In genomic region chr18:3454365-3455089, GRCh38 we compare ENCODE assay signal across 8 cellular contexts. TPM values are rescaled to one million over a fixed set of nuclear protein-coding genes. Genes with fewer than 3 reads are reported as not detected.
DNase-seq lines count a peak whose midpoint lies in the region; ATAC-seq and TF ChIP-seq lines count a peak whose summit lies in the region.

No MANE protein-coding gene starts in this region.

- H3K4me3 Mint-ChIP-seq in stimulated activated effector memory CD8-positive, alpha-beta T cell treated with anti-CD3 and anti-CD28 coated beads, Interleukin-12 subunit alpha, Interleukin-12 subunit beta, amount 100 ng/mL, for 72 hours = peak overlapping the region; percentile 93

- no peaks in the 10 kb centered on the region for H3K9me3 Mint-ChIP-seq in stimulated activated effector memory CD8-positive, alpha-beta T cell treated with anti-CD3 and anti-CD28 coated beads, Interleukin-12 subunit alpha, Interleukin-12 subunit beta, amount 100 ng/mL, for 72 hours

- peak overlapping the region in 2 of 4 donors; percentile 2 to 95 for H3K4me3 ChIP-seq in adrenal gland
- peak overlapping the region; percentile 99 for H3K4me3 ChIP-seq in iPS-20b (ENCODE audit: low read length)

- intact Hi-C loops in adrenal gland (cut with DNase I) = loop anchor here (5.0 to 10.0 kb wide), 5 partner anchors 138 to 210 kb away; partner anchors contain the start of gene MYL12B (in 1 of the 2)

- H3K36me3 ChIP-seq in adrenal gland (replicated peaks in 1 of 2) = peaks cover 0 to 31% of the 10 kb centered on the region in 2 donors
- H3K36me3 ChIP-seq in iPS-20b (ENCODE audit: insufficient read depth, low read depth, low read length) = peaks cover 57% of the 10 kb centered on the region

- peaks cover 90% of the 10 kb centered on the region for H3K36me3 Mint-ChIP-seq in stimulated activated effector memory CD8-positive, alpha-beta T cell treated with anti-CD3 and anti-CD28 coated beads, Interleukin-12 subunit alpha, Interleukin-12 subunit beta, amount 100 ng/mL, for 72 hours

- H3K27me3 ChIP-seq in adrenal gland (no peaks in the 10 kb centered on the region), iPS-20b (ENCODE audit: insufficient read depth, low read length) (no peaks in the 10 kb centered on the region)

- no peak overlapping the region for H3K27ac ChIP-seq in C4-2B
- peak overlapping the region; percentile 80 to 99 (median 97) for H3K27ac ChIP-seq in adrenal gland
- H3K27ac ChIP-seq in iPS-20b (ENCODE audit: low read length) = peak overlapping the region; percentile 96

- peak in 1 of 2 donors; percentile 38 for TF ChIP-seq POLR2A in adrenal gland (IDR thresholded peaks at IDR 0.05)

- H3K4me1 ChIP-seq in adrenal gland (replicated peaks in 1 of 2) (peaks cover 11 to 33% of the 10 kb centered on the region in 2 donors), iPS-20b (ENCODE audit: insufficient read depth, low read length) (peaks cover 34% of the 10 kb centered on the region)

- H3K4me1 Mint-ChIP-seq in stimulated activated effector memory CD8-positive, alpha-beta T cell treated with anti-CD3 and anti-CD28 coated beads, Interleukin-12 subunit alpha, Interleukin-12 subunit beta, amount 100 ng/mL, for 72 hours = peaks cover 60% of the 10 kb centered on the region

- 1% methylated on average over 4 of the region's 4 CpGs for WGBS in adrenal gland, 4 donors

- peak overlapping the region; percentile 95 for H3K9ac ChIP-seq in iPS-20b (ENCODE audit: low read depth, low read length)

- DNase-seq in NCI-H774 (lab: John Stamatoyannopoulos, UW) (peak; percentile 22), adrenal gland (peak; percentile 37 to 64 (median 47)), DMS153 treated with DMSO at 0.1 percent for 48 hours (lab: John Stamatoyannopoulos, UW; ENCODE audit: unreplicated experiment) (no peak)
- DNase-seq in stimulated activated effector memory CD8-positive, alpha-beta T cell treated with anti-CD3 and anti-CD28 coated beads, Interleukin-12 subunit alpha, Interleukin-12 subunit beta, amount 100 ng/mL, for 72 hours (ENCODE audit: low spot score in 2 of 2) = no peak

- ATAC-seq in stimulated activated effector memory CD8-positive, alpha-beta T cell treated with anti-CD3 and anti-CD28 coated beads, Interleukin-12 subunit alpha, Interleukin-12 subunit beta, amount 100 ng/mL, for 72 hours = no peak
- no peak for ATAC-seq in activated CD4-positive, CD25-positive, alpha-beta regulatory T cell treated with anti-CD3 and anti-CD28 coated beads, Interleukin-2, amount 50 U/mL, for 24 hours

- TF ChIP-seq CTCF in C4-2B (conservative IDR thresholded peaks at IDR 0.05) = peak; percentile 90
- peak; percentile 72 for TF ChIP-seq CTCF in GM12873 (IDR thresholded peaks at IDR 0.05; ENCODE audit: insufficient read depth, low read depth, low read length, missing control alignments)
- TF ChIP-seq CTCF in adrenal gland (IDR thresholded peaks at IDR 0.05) = peak; percentile 52 to 83 (median 70)

- H3K9me3 ChIP-seq in adrenal gland (replicated peaks in 1 of 3) (no peaks in the 10 kb centered on the region), iPS-20b (ENCODE audit: insufficient read depth, low read depth, low read length) (no peaks in the 10 kb centered on the region)

- peak overlapping the region; percentile 98 for H3K27ac Mint-ChIP-seq in stimulated activated effector memory CD8-positive, alpha-beta T cell treated with anti-CD3 and anti-CD28 coated beads, Interleukin-12 subunit alpha, Interleukin-12 subunit beta, amount 100 ng/mL, for 72 hours

RNA-seq across cellular contexts. Expression of gene TGIF1, which starts 4.6 kb away (rescaled TPM):
- 10 to 100 TPM; 25.7 to 83.1 (median 61.1) TPM for total RNA-seq in adrenal gland
- polyA plus RNA-seq in adrenal gland = 10 to 100 TPM; 40.9 to 53.2 (median 45.1) TPM

Comparison
In these comparisons a context has a peak if more than half of its experiments do, and no peak if none do; other contexts are left out.
1. DNase-seq: peak in NCI-H774 (single experiment) and adrenal gland (7 of 7); none in stimulated activated effector memory CD8-positive, alpha-beta T cell treated with anti-CD3 and anti-CD28 coated beads, Interleukin-12 subunit alpha, Interleukin-12 subunit beta, amount 100 ng/mL, for 72 hours (0 of 2) and DMS153 treated with DMSO at 0.1 percent for 48 hours (single experiment).
2. Peak in every context shown above with its lines, with median percentiles within 50 percentile points of each other: CTCF ChIP-seq.